8 cellular contexts compared by ENCODE assay signal in genomic region chr5:14144586-14145355, GRCh38. TPM values are rescaled to one million over a fixed set of nuclear protein-coding genes. Genes with fewer than 3 reads are reported as not detected.
DNase-seq lines count a peak whose midpoint lies in the region; ATAC-seq and TF ChIP-seq lines count a peak whose summit lies in the region.

No MANE protein-coding gene starts in this region.

- ATAC-seq in GM18873 (IDR thresholded peaks at IDR 0.05; ENCODE audit: low FRiP score, unreplicated experiment): peak; percentile 68
- peak; percentile 61 for ATAC-seq in HG03066 (IDR thresholded peaks at IDR 0.05; ENCODE audit: low read depth, unreplicated experiment)

- peaks cover 12% of the 10 kb centered on the region for H3K4me1 Mint-ChIP-seq in activated CD4-positive, alpha-beta memory T cell treated with anti-CD3 and anti-CD28 coated beads for 36 hours (ENCODE audit: low read depth)
- peaks cover 51% of the 10 kb centered on the region for H3K4me1 Mint-ChIP-seq in endothelial cell (ENCODE audit: unreplicated experiment)
- H3K4me1 Mint-ChIP-seq in stimulated activated naive CD8-positive, alpha-beta T cell treated with anti-CD3 and anti-CD28 coated beads, Interleukin-15, Interleukin-2, amounts not matched to agents 100 ng/mL and 50 ng/mL, for 24 hours (ENCODE audit: low read depth): peaks cover 21% of the 10 kb centered on the region

- intact Hi-C loops in activated CD4-positive, alpha-beta memory T cell treated with anti-CD3 and anti-CD28 coated beads for 36 hours (cut with micrococcal nuclease): loop anchor here (2.0 to 10.0 kb wide), 5 partner anchors 36 to 523 kb away; partner anchors contain the start of gene OTULINL

- H3K27ac Mint-ChIP-seq in activated CD4-positive, alpha-beta memory T cell treated with anti-CD3 and anti-CD28 coated beads for 36 hours: peak overlapping the region; percentile 40
- H3K27ac Mint-ChIP-seq in endothelial cell (ENCODE audit: unreplicated experiment): peak overlapping the region; percentile 70
- peak overlapping the region; percentile 77 for H3K27ac Mint-ChIP-seq in stimulated activated naive CD8-positive, alpha-beta T cell treated with anti-CD3 and anti-CD28 coated beads, Interleukin-15, Interleukin-2, amounts not matched to agents 100 ng/mL and 50 ng/mL, for 24 hours

- peaks cover 51% of the 10 kb centered on the region for H3K4me1 ChIP-seq in mesodermal cell (ENCODE audit: control insufficient read depth, insufficient read depth, low read length, poor library complexity, severe bottlenecking)

- peak overlapping the region; percentile 51 for H3K27ac ChIP-seq in mesodermal cell (ENCODE audit: low read depth, low read length, severe bottlenecking)

- peaks cover 43% of the 10 kb centered on the region for H3K27me3 Mint-ChIP-seq in activated CD4-positive, alpha-beta memory T cell treated with anti-CD3 and anti-CD28 coated beads for 36 hours
- H3K27me3 Mint-ChIP-seq in endothelial cell (ENCODE audit: unreplicated experiment): peaks cover 6% of the 10 kb centered on the region
- peaks cover 52% of the 10 kb centered on the region for H3K27me3 Mint-ChIP-seq in stimulated activated naive CD8-positive, alpha-beta T cell treated with anti-CD3 and anti-CD28 coated beads, Interleukin-15, Interleukin-2, amounts not matched to agents 100 ng/mL and 50 ng/mL, for 24 hours

- DNase-seq in BJ (ENCODE audit: low read depth) (no peak), NCI-H2171 treated with DMSO at 0.1 percent for 48 hours (lab: John Stamatoyannopoulos, UW) (peak; percentile 84), endothelial cell (ENCODE audit: low spot score) (peak; percentile 73)
- DNase-seq in activated CD4-positive, alpha-beta memory T cell treated with anti-CD3 and anti-CD28 coated beads for 36 hours: peak; percentile 41

- H3K27me3 ChIP-seq in BJ (ENCODE audit: control insufficient read depth, insufficient read depth, low read length): no peaks in the 10 kb centered on the region

- CTCF ChIA-PET in BJ (lab: Yijun Ruan, JAX): interaction anchor here (0.7 to 1.5 kb wide), 5 partner anchors 38 to 228 kb away, joined by 3 to 5 read pairs (median 3); no protein-coding TSS in a partner anchor
- CTCF ChIA-PET in activated CD4-positive, alpha-beta memory T cell treated with anti-CD3 and anti-CD28 coated beads for 36 hours (lab: Charles Lee): no interaction called here

- no peaks in the 10 kb centered on the region for H3K9me3 Mint-ChIP-seq in activated CD4-positive, alpha-beta memory T cell treated with anti-CD3 and anti-CD28 coated beads for 36 hours
- H3K9me3 Mint-ChIP-seq in endothelial cell (ENCODE audit: unreplicated experiment): no peaks in the 10 kb centered on the region
- H3K9me3 Mint-ChIP-seq in stimulated activated naive CD8-positive, alpha-beta T cell treated with anti-CD3 and anti-CD28 coated beads, Interleukin-15, Interleukin-2, amounts not matched to agents 100 ng/mL and 50 ng/mL, for 24 hours: no peaks in the 10 kb centered on the region

- H3K4me3 ChIP-seq in BJ (ENCODE audit: low read depth, low read length) (peak overlapping the region; percentile 96), mesodermal cell (ENCODE audit: extremely low read depth, insufficient read depth, low read length, poor library complexity, severe bottlenecking) (peak overlapping the region; percentile 77)

- no peak for TF ChIP-seq CTCF in BJ (IDR thresholded peaks at IDR 0.05; ENCODE audit: insufficient read depth, low read depth, low read length)
- no peak for TF ChIP-seq CTCF in endothelial cell (IDR thresholded peaks at IDR 0.05; ENCODE audit: unreplicated experiment)

- POLR2A ChIA-PET in BJ (lab: Charles Lee): interaction anchor here (0.5 to 0.9 kb wide), 6 partner anchors 23 to 129 kb away, joined by 3 to 5 read pairs (median 4); no protein-coding TSS in a partner anchor
- POLR2A ChIA-PET in activated CD4-positive, alpha-beta memory T cell treated with anti-CD3 and anti-CD28 coated beads for 36 hours (lab: Charles Lee): no interaction called here

- no peaks in the 10 kb centered on the region for H3K9me3 ChIP-seq in mesodermal cell (ENCODE audit: control insufficient read depth, low read length)

- WGBS in mesodermal cell (ENCODE audit: insufficient coverage in 2 of 2), 2 experiments: 0 to 1% methylated on average over 50 to 57 of the region's 84 CpGs

- peaks cover 3% of the 10 kb centered on the region; the same call in 1 of the 2 replicates for H3K36me3 ChIP-seq in BJ (ENCODE audit: control insufficient read depth, insufficient read depth, low read length)
- H3K36me3 ChIP-seq in mesodermal cell (ENCODE audit: control insufficient read depth, insufficient read depth, low read length): peaks cover 7% of the 10 kb centered on the region

- H3K36me3 Mint-ChIP-seq in activated CD4-positive, alpha-beta memory T cell treated with anti-CD3 and anti-CD28 coated beads for 36 hours: no peaks in the 10 kb centered on the region
- H3K36me3 Mint-ChIP-seq in endothelial cell (ENCODE audit: low read depth, unreplicated experiment): peaks cover 4% of the 10 kb centered on the region
- H3K36me3 Mint-ChIP-seq in stimulated activated naive CD8-positive, alpha-beta T cell treated with anti-CD3 and anti-CD28 coated beads, Interleukin-15, Interleukin-2, amounts not matched to agents 100 ng/mL and 50 ng/mL, for 24 hours (ENCODE audit: low read depth): no peaks in the 10 kb centered on the region

- peak overlapping the region; percentile 74 for H3K4me3 Mint-ChIP-seq in activated CD4-positive, alpha-beta memory T cell treated with anti-CD3 and anti-CD28 coated beads for 36 hours
- H3K4me3 Mint-ChIP-seq in endothelial cell (ENCODE audit: unreplicated experiment): peak overlapping the region; percentile 96
- H3K4me3 Mint-ChIP-seq in stimulated activated naive CD8-positive, alpha-beta T cell treated with anti-CD3 and anti-CD28 coated beads, Interleukin-15, Interleukin-2, amounts not matched to agents 100 ng/mL and 50 ng/mL, for 24 hours: peak overlapping the region; percentile 82

RNA-seq across cellular contexts. Expression of gene TRIO, which starts 1.6 kb away (rescaled TPM):
- 124 and 176 TPM in 2 replicates for polyA plus RNA-seq in BJ (2011; rRNA removed)
- 522 and 534 TPM in 2 replicates for polyA minus RNA-seq in BJ (2011; rRNA and poly(A)+ RNA removed)
- 1 to 10 TPM; 6.0 to 6.6 TPM for total RNA-seq in activated CD4-positive, alpha-beta memory T cell treated with anti-CD3 and anti-CD28 coated beads for 36 hours
- 229 TPM for total RNA-seq in endothelial cell (ENCODE audit: unreplicated experiment)
- polyA plus RNA-seq in mesodermal cell (2013, experiment 1 of 2): 49.7 TPM
- polyA plus RNA-seq in mesodermal cell (2013, experiment 2 of 2): 42.9 TPM

Comparison
In these comparisons a context has a peak if more than half of its experiments do, and no peak if none do; other contexts are left out.
1. RNA of gene TRIO, which starts 1.6 kb away (total RNA-seq): 229 TPM in endothelial cell (single experiment); 6.0 to 6.6 TPM in activated CD4-positive, alpha-beta memory T cell treated with anti-CD3 and anti-CD28 coated beads for 36 hours; every median in the first group is over 10 times any median in the second.
2. Peak in every context shown above with its lines, with median percentiles within 50 percentile points of each other: H3K27ac Mint-ChIP-seq and H3K4me3 Mint-ChIP-seq.